In genomic region chrX:18886005-18886343, GRCh38 we compare ENCODE assay signal across 7 cellular contexts.
DNase-seq lines count a peak whose midpoint lies in the region; ATAC-seq and TF ChIP-seq lines count a peak whose summit lies in the region.

No MANE protein-coding gene starts in this region.

- intact Hi-C loops in activated B cell treated with CpG ODN at 0.5 μM for 24 hours (cut with micrococcal nuclease) = loop anchor here (1.0 to 10.0 kb wide), 6 partner anchors 98 to 1151 kb away; partner anchors contain the start of genes CDKL5, PHKA2 and SCML1

- no peaks in the 10 kb centered on the region for H3K27me3 Mint-ChIP-seq in activated B cell treated with CpG ODN at 0.5 μM for 24 hours
- peaks cover 2 to 5% (median 4%) of the 10 kb centered on the region in 3 donors for H3K27me3 Mint-ChIP-seq in immature natural killer cell (ENCODE audit: low read depth in 3 of 3)

- peak overlapping the region; percentile 77 for H3K27ac ChIP-seq in temporal lobe (ENCODE audit: low read depth, low read length)

- DNase-seq in activated B cell treated with CpG ODN at 0.5 μM for 24 hours = no peak
- no peak for DNase-seq in immature natural killer cell
- no peak for DNase-seq in OCI-M1 (lab: John Stamatoyannopoulos, UW)
- no peak for DNase-seq in islet precursor cell

- H3K36me3 Mint-ChIP-seq in activated B cell treated with CpG ODN at 0.5 μM for 24 hours (ENCODE audit: low read depth) (peaks cover 3% of the 10 kb centered on the region), immature natural killer cell (no peaks in the 10 kb centered on the region)

- H3K4me1 Mint-ChIP-seq in activated B cell treated with CpG ODN at 0.5 μM for 24 hours = peaks cover 25% of the 10 kb centered on the region
- peaks cover 29 to 31% of the 10 kb centered on the region in 2 donors for H3K4me1 Mint-ChIP-seq in immature natural killer cell

- POLR2A ChIA-PET in activated B cell treated with CpG ODN at 0.5 μM for 24 hours (lab: Charles Lee) = interaction anchor here (0.6 to 2.9 kb wide), 3 partner anchors 26 to 461 kb away, joined by 4 to 14 read pairs (median 6); partner anchors contain the start of gene CDKL5

- no peak for TF ChIP-seq CTCF in activated B cell treated with CpG ODN at 0.5 μM for 24 hours (IDR thresholded peaks at IDR 0.05)

- H3K4me3 Mint-ChIP-seq in activated B cell treated with CpG ODN at 0.5 μM for 24 hours (peak overlapping the region; percentile 91), immature natural killer cell (peak overlapping the region; percentile 89 to 98 (median 90))

- ATAC-seq in GM19035 (IDR thresholded peaks at IDR 0.05; ENCODE audit: unreplicated experiment) = peak; percentile 39
- ATAC-seq in HG02884 (IDR thresholded peaks at IDR 0.05; ENCODE audit: unreplicated experiment) = peak; percentile 17
- ATAC-seq in activated B cell treated with CpG ODN at 0.5 μM for 24 hours (ENCODE audit: low read depth) = peak; percentile 26

- H3K27ac Mint-ChIP-seq in activated B cell treated with CpG ODN at 0.5 μM for 24 hours (peak overlapping the region; percentile 94), immature natural killer cell (peak overlapping the region; percentile 87 to 95 (median 94))

- CTCF ChIA-PET in activated B cell treated with CpG ODN at 0.5 μM for 24 hours (lab: Charles Lee) = no interaction called here

- no peaks in the 10 kb centered on the region for H3K9me3 Mint-ChIP-seq in activated B cell treated with CpG ODN at 0.5 μM for 24 hours
- no peaks in the 10 kb centered on the region for H3K9me3 Mint-ChIP-seq in immature natural killer cell
